26 cellular contexts compared by ENCODE assay signal in genomic region chr15:77768107-77768506, GRCh38.
"Had no signal": no experiment of that assay in that cellular context is flagged by ENCODE, and none has a peak within 500 bp of the region (broad histone marks: within the 10 kb centered on the region; RNA-seq: fewer than 3 reads in every experiment).

No MANE protein-coding gene starts in this region.

- H3K9me3 ChIP-seq: lower lobe of right lung, mucosa of descending colon, sigmoid colon, thoracic aorta, vagina had no signal

- H3K4me1 ChIP-seq: lower lobe of right lung, sigmoid colon, vagina had no signal

- H3K27ac ChIP-seq: lower lobe of right lung, sigmoid colon, thoracic aorta, vagina had no signal

- H3K4me2 ChIP-seq: smooth muscle cell had no signal

- H3K4me3 ChIP-seq: lower lobe of right lung, mucosa of descending colon, sigmoid colon, smooth muscle cell, thoracic aorta, vagina had no signal

- DNase-seq: activated CD4-positive, alpha-beta memory T cell treated with anti-CD3 and anti-CD28 coated beads, Interleukin-2, amount 10 ng/mL, durations not matched to agents 7 days and 5 days; activated CD4-positive, alpha-beta T cell treated with anti-CD3 and anti-CD28 coated beads for 48 hours; activated CD8-positive, alpha-beta memory T cell treated with anti-CD3 and anti-CD28 coated beads, Interleukin-2, amount 10 ng/mL, durations not matched to agents 7 days and 5 days; activated gamma-delta T cell treated with Interleukin-2 at 50 U/mL for 16 hours; activated T-cell treated with anti-CD3 and anti-CD28 coated beads for 4 hours; caudate nucleus; effector CD4-positive, alpha-beta T cell; foreskin melanocyte; immature natural killer cell; lower lobe of right lung; mesendoderm; mucosa of descending colon; occipital lobe; retina; sigmoid colon; stimulated activated CD4-positive, alpha-beta T cell treated with anti-CD3 and anti-CD28 coated beads, Interleukin-2, amount 100 ng/mL, for 48 hours; stimulated activated CD8-positive, alpha-beta memory T cell treated with anti-CD3 and anti-CD28 coated beads, Interleukin-4, amount 100 ng/mL, for 48 hours; stimulated activated naive CD4-positive, alpha-beta T cell had no signal

- ATAC-seq: activated CD8-positive, alpha-beta memory T cell treated with anti-CD3 and anti-CD28 coated beads, Interleukin-2, amount 10 ng/mL, durations not matched to agents 7 days and 5 days; activated naive CD4-positive, alpha-beta T cell treated with anti-CD3 and anti-CD28 coated beads, Interleukin-2, amount 50 U/mL, for 72 hours; left lobe of liver; lower lobe of right lung; mucosa of descending colon had no signal

- H3K9me3 Mint-ChIP-seq: activated CD4-positive, alpha-beta memory T cell treated with anti-CD3 and anti-CD28 coated beads, Interleukin-2, amount 10 ng/mL, durations not matched to agents 7 days and 5 days; activated naive CD4-positive, alpha-beta T cell treated with anti-CD3 and anti-CD28 coated beads, Interleukin-2, amount 50 U/mL, for 72 hours; brain; dendritic cell treated with granulocyte-macrophage colony-stimulating factor and Interleukin-4, amounts not matched to agents 40 ng/mL and 50 ng/mL, for 4 days; immature natural killer cell; type B pancreatic cell had no signal

- H3K4me1 Mint-ChIP-seq: activated CD4-positive, alpha-beta memory T cell treated with anti-CD3 and anti-CD28 coated beads, Interleukin-2, amount 10 ng/mL, durations not matched to agents 7 days and 5 days; activated CD8-positive, alpha-beta memory T cell treated with anti-CD3 and anti-CD28 coated beads, Interleukin-2, amount 10 ng/mL, durations not matched to agents 7 days and 5 days; immature natural killer cell had no signal

- H3K36me3 ChIP-seq: lower lobe of right lung, sigmoid colon, thoracic aorta, vagina had no signal

- H3K27ac Mint-ChIP-seq: activated CD4-positive, alpha-beta memory T cell treated with anti-CD3 and anti-CD28 coated beads, Interleukin-2, amount 10 ng/mL, durations not matched to agents 7 days and 5 days; activated CD8-positive, alpha-beta memory T cell treated with anti-CD3 and anti-CD28 coated beads, Interleukin-2, amount 10 ng/mL, durations not matched to agents 7 days and 5 days; activated naive CD4-positive, alpha-beta T cell treated with anti-CD3 and anti-CD28 coated beads, Interleukin-2, amount 50 U/mL, for 72 hours; dendritic cell treated with granulocyte-macrophage colony-stimulating factor and Interleukin-4, amounts not matched to agents 40 ng/mL and 50 ng/mL, for 4 days; immature natural killer cell; type B pancreatic cell had no signal

- H3K27me3 ChIP-seq: vagina had no signal

- H3K4me3 Mint-ChIP-seq: activated CD4-positive, alpha-beta memory T cell treated with anti-CD3 and anti-CD28 coated beads, Interleukin-2, amount 10 ng/mL, durations not matched to agents 7 days and 5 days; activated CD8-positive, alpha-beta memory T cell treated with anti-CD3 and anti-CD28 coated beads, Interleukin-2, amount 10 ng/mL, durations not matched to agents 7 days and 5 days; brain; dendritic cell treated with granulocyte-macrophage colony-stimulating factor and Interleukin-4, amounts not matched to agents 40 ng/mL and 50 ng/mL, for 4 days; immature natural killer cell; type B pancreatic cell had no signal

- H3K36me3 Mint-ChIP-seq: activated CD8-positive, alpha-beta memory T cell treated with anti-CD3 and anti-CD28 coated beads, Interleukin-2, amount 10 ng/mL, durations not matched to agents 7 days and 5 days; activated naive CD4-positive, alpha-beta T cell treated with anti-CD3 and anti-CD28 coated beads, Interleukin-2, amount 50 U/mL, for 72 hours; brain; immature natural killer cell; type B pancreatic cell had no signal
